In genomic region chr11:12052676-12053605, GRCh38 we compare ENCODE assay signal across 11 cellular contexts. TPM values are rescaled to one million over a fixed set of nuclear protein-coding genes. Genes with fewer than 3 reads are reported as not detected.
A peak's percentile ranks its signal among the peaks of the same experiment; 100 is the strongest.
DNase-seq lines count a peak whose midpoint lies in the region; ATAC-seq and TF ChIP-seq lines count a peak whose summit lies in the region.
"Had no signal": no experiment of that assay in that cellular context is flagged by ENCODE, and none has a peak within 500 bp of the region (broad histone marks: within the 10 kb centered on the region; RNA-seq: fewer than 3 reads in every experiment).

No MANE protein-coding gene starts in this region.

- H2AFZ ChIP-seq in Karpas-422 (ENCODE audit: low read length) = no peak overlapping the region
- H2AFZ ChIP-seq in GM23248 = no peak overlapping the region
- H2AFZ ChIP-seq: parathyroid adenoma had no signal

- no peaks in the 10 kb centered on the region for H3K9me2 ChIP-seq in Karpas-422 (replicated peaks; ENCODE audit: insufficient read depth, low read length)
- H3K9me2 ChIP-seq in GM23248 (ENCODE audit: insufficient read depth) = no peaks in the 10 kb centered on the region

- peaks cover 3% of the 10 kb centered on the region; the same call in 1 of the 2 replicates for H3K9me3 ChIP-seq in Karpas-422 (ENCODE audit: low read length)
- no peaks in the 10 kb centered on the region for H3K9me3 ChIP-seq in liver (ENCODE audit: control insufficient read depth in 4 of 4, low read length in 3 of 4)
- no peaks in the 10 kb centered on the region for H3K9me3 ChIP-seq in GM23248 (ENCODE audit: low read depth)

- H3K27me3 Mint-ChIP-seq in activated naive CD8-positive, alpha-beta T cell treated with anti-CD3 and anti-CD28 coated beads, Interleukin-2, amount 10 ng/mL, durations not matched to agents 7 days and 5 days = no peaks in the 10 kb centered on the region

- no peak overlapping the region for H3K27ac ChIP-seq in Karpas-422 (ENCODE audit: low read length)
- peak overlapping the region; percentile 23 to 32 for H3K27ac ChIP-seq in liver (ENCODE audit: low read depth in 1 of 2, low read length in 2 of 2)
- H3K27ac ChIP-seq in GM23248 = no peak overlapping the region
- H3K27ac ChIP-seq: parathyroid adenoma, SK-N-MC had no signal

- no peak overlapping the region for H3K27ac Mint-ChIP-seq in activated naive CD8-positive, alpha-beta T cell treated with anti-CD3 and anti-CD28 coated beads, Interleukin-2, amount 10 ng/mL, durations not matched to agents 7 days and 5 days

- peaks cover 8% of the 10 kb centered on the region for H3K9me3 Mint-ChIP-seq in activated naive CD8-positive, alpha-beta T cell treated with anti-CD3 and anti-CD28 coated beads, Interleukin-2, amount 10 ng/mL, durations not matched to agents 7 days and 5 days

- in situ Hi-C loops in GM23248 (cut with MboI) = loop anchor here (25.0 kb wide), 1 partner anchor 184 kb away; no protein-coding TSS in a partner anchor

- H3K79me2 ChIP-seq in Karpas-422 (ENCODE audit: low read length) (no peaks in the 10 kb centered on the region), GM23248 (ENCODE audit: insufficient read depth) (no peaks in the 10 kb centered on the region)
- H3K79me2 ChIP-seq: parathyroid adenoma had no signal

- H3K4me3 Mint-ChIP-seq in activated naive CD8-positive, alpha-beta T cell treated with anti-CD3 and anti-CD28 coated beads, Interleukin-2, amount 10 ng/mL, durations not matched to agents 7 days and 5 days = no peak overlapping the region

- TF ChIP-seq RAD21 in liver (IDR thresholded peaks at IDR 0.05) = no peak

- peak; percentile 66 for ATAC-seq in activated naive CD8-positive, alpha-beta T cell treated with anti-CD3 and anti-CD28 coated beads, Interleukin-2, amount 10 ng/mL, durations not matched to agents 7 days and 5 days (ENCODE audit: low read depth)
- no peak for ATAC-seq in SK-N-SH treated with all-trans-retinoic acid at 6 μM for 48 hours

- no peaks in the 10 kb centered on the region for H3K36me3 Mint-ChIP-seq in activated naive CD8-positive, alpha-beta T cell treated with anti-CD3 and anti-CD28 coated beads, Interleukin-2, amount 10 ng/mL, durations not matched to agents 7 days and 5 days

- peak; percentile 11 for TF ChIP-seq CTCF in GM06990 (IDR thresholded peaks at IDR 0.05; ENCODE audit: insufficient read depth, low read length, poor library complexity, severe bottlenecking)
- TF ChIP-seq CTCF in liver (IDR thresholded peaks at IDR 0.05; ENCODE audit: low read depth, low read length, missing input control) = no peak

- no peak overlapping the region for H3K4me2 ChIP-seq in Karpas-422 (ENCODE audit: low read depth, low read length, poor library complexity, severe bottlenecking)
- H3K4me2 ChIP-seq in GM23248 (ENCODE audit: unreplicated experiment) = no peak overlapping the region

- POLR2A ChIA-PET in activated naive CD8-positive, alpha-beta T cell treated with anti-CD3 and anti-CD28 coated beads, Interleukin-2, amount 10 ng/mL, durations not matched to agents 7 days and 5 days (lab: Charles Lee) = interaction anchor here (0.9 to 1.2 kb wide), 2 partner anchors 218 to 225 kb away, joined by 3 read pairs; no protein-coding TSS in a partner anchor

- peaks cover 8% of the 10 kb centered on the region for H3K4me1 Mint-ChIP-seq in activated naive CD8-positive, alpha-beta T cell treated with anti-CD3 and anti-CD28 coated beads, Interleukin-2, amount 10 ng/mL, durations not matched to agents 7 days and 5 days

- no peaks in the 10 kb centered on the region for H3F3A ChIP-seq in GM23248 (ENCODE audit: insufficient read depth)

- H3K27me3 ChIP-seq in GM06990 (replicated peaks; ENCODE audit: control insufficient read depth, insufficient read depth, low read length) (no peaks in the 10 kb centered on the region), Karpas-422 (ENCODE audit: low read length) (no peaks in the 10 kb centered on the region), liver (ENCODE audit: control insufficient read depth in 4 of 4, insufficient read depth in 4 of 4, low read length in 3 of 4) (no peaks in the 10 kb centered on the region), GM23248 (replicated peaks; ENCODE audit: insufficient read depth) (no peaks in the 10 kb centered on the region)

- DNase-seq in GM06990 (ENCODE audit: extremely low read depth, insufficient read length) (no peak), Karpas-422 (peak; percentile 56), GM23248 (no peak), NCI-H2107 treated with DMSO at 0.1 percent for 48 hours (lab: John Stamatoyannopoulos, UW; ENCODE audit: unreplicated experiment) (no peak)
- no peak for DNase-seq in activated naive CD8-positive, alpha-beta T cell treated with anti-CD3 and anti-CD28 coated beads, Interleukin-2, amount 10 ng/mL, durations not matched to agents 7 days and 5 days
- DNase-seq: activated T-cell treated with anti-CD3 and anti-CD28 coated beads for 4 hours, NCI-H1694 treated with DMSO at 0.1 percent for 48 hours had no signal

- H3K36me3 ChIP-seq in GM06990 (ENCODE audit: control insufficient read depth, insufficient read depth, low read length) (no peaks in the 10 kb centered on the region), Karpas-422 (ENCODE audit: insufficient read depth, low read length) (no peaks in the 10 kb centered on the region), liver (ENCODE audit: control insufficient read depth in 4 of 4, insufficient read depth in 3 of 4, low read depth in 1 of 4, low read length in 3 of 4) (no peaks in the 10 kb centered on the region), GM23248 (ENCODE audit: low read depth) (no peaks in the 10 kb centered on the region)

- H3K9ac ChIP-seq in Karpas-422 (ENCODE audit: low read length) (no peak overlapping the region), liver (ENCODE audit: low read depth in 1 of 2, low read length in 2 of 2) (no peak overlapping the region), GM23248 (no peak overlapping the region)
- H3K9ac ChIP-seq: parathyroid adenoma had no signal

- H3K4me1 ChIP-seq in Karpas-422 (ENCODE audit: low read length) (no peaks in the 10 kb centered on the region), liver (ENCODE audit: control insufficient read depth in 4 of 4, insufficient read depth in 4 of 4, low read length in 3 of 4) (peaks cover 21 to 47% (median 27%) of the 10 kb centered on the region in 4 donors), GM23248 (ENCODE audit: insufficient read depth) (no peaks in the 10 kb centered on the region; the same call in 1 of the 2 replicates)

- H4K20me1 ChIP-seq in Karpas-422 (ENCODE audit: insufficient read depth, low read depth, low read length) = no peaks in the 10 kb centered on the region
- no peaks in the 10 kb centered on the region for H4K20me1 ChIP-seq in GM23248 (ENCODE audit: insufficient read depth)

- 48% methylated on average over 15 of the region's 15 CpGs for WGBS in liver
- whole genome bisulfite sequencing in GM23248 (ENCODE audit: low coverage in 1 of 2, low lambda C conversion rate in 2 of 2, missing lambda C conversion rate in 2 of 2), 2 experiments = 95 to 96% methylated on average over 15 of the region's 15 CpGs

- H3K4me3 ChIP-seq in GM06990 (replicated peaks; ENCODE audit: low read depth, low read length) (no peak overlapping the region), Karpas-422 (ENCODE audit: low read length) (no peak overlapping the region), liver (ENCODE audit: low read depth in 1 of 3, low read length in 3 of 3) (no peak overlapping the region), GM23248 (no peak overlapping the region)
- H3K4me3 ChIP-seq: SK-N-MC had no signal

TF ChIP-seq in liver, 16 proteins besides CTCF, POLR2A, EP300 and RAD21:
- TF ChIP-seq, protein P1, sequence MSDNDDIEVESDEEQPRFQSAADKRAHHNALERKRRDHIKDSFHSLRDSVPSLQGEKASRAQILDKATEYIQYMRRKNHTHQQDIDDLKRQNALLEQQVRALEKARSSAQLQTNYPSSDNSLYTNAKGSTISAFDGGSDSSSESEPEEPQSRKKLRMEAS (IDR thresholded peaks at IDR 0.05) = no peak
- TF ChIP-seq YY1 (IDR thresholded peaks at IDR 0.05) (peak; percentile 42), SP1 (IDR thresholded peaks at IDR 0.05) (peak; percentile 22), NR2F2 (IDR thresholded peaks at IDR 0.05) (no peak), HNF4A (conservative IDR thresholded peaks at IDR 0.05) (peak; percentile 24 to 52), FOXA1 (IDR thresholded peaks at IDR 0.05) (peak; percentile 24), RXRA (IDR thresholded peaks at IDR 0.05) (peak in 1 of 2 donors; percentile 55), FOXA2 (IDR thresholded peaks at IDR 0.05) (peak; percentile 61), EGR1 (IDR thresholded peaks at IDR 0.05; ENCODE audit: low read depth in 2 of 2) (peak in 1 of 2 donors; percentile 12)

TF ChIP-seq in SK-N-SH treated with all-trans-retinoic acid at 6 μM for 48 hours, 23 proteins besides CTCF, POLR2A, EP300 and RAD21 (continues in another document):
- no peak for TF ChIP-seq ZC3H10 (CRISPR knock-in tag; IDR thresholded peaks at IDR 0.05)
- no peak for TF ChIP-seq GLIS3 (CRISPR knock-in tag; IDR thresholded peaks at IDR 0.05)
- TF ChIP-seq SNAI2 (CRISPR knock-in tag; IDR thresholded peaks at IDR 0.05) = no peak
- no peak for TF ChIP-seq OSR1 (CRISPR knock-in tag; IDR thresholded peaks at IDR 0.05)
- no peak for TF ChIP-seq ZNF8 (CRISPR knock-in tag; IDR thresholded peaks at IDR 0.05)
- no peak for TF ChIP-seq ARNTL (CRISPR knock-in tag; IDR thresholded peaks at IDR 0.05; ENCODE audit: borderline replicate concordance, low read depth)

RNA-seq across cellular contexts. Expression of gene DKK3, which starts 44.5 kb away (rescaled TPM):
- total RNA-seq in Karpas-422 (2014; rRNA removed; shearing (Covaris generic); ENCODE audit: low replicate concordance) = not detected in 2 replicates
- 10 to 100 TPM in 1 of 2 experiments, 1 to 10 TPM in 1; 8.1 to 12.0 TPM for total RNA-seq in activated naive CD8-positive, alpha-beta T cell treated with anti-CD3 and anti-CD28 coated beads, Interleukin-2, amount 10 ng/mL, durations not matched to agents 7 days and 5 days
- total RNA-seq in liver = 1 to 10 TPM; 9.9 TPM
- polyA plus RNA-seq in liver (1 to 10 TPM; 3.1 to 4.4 TPM), GM23248 (2016; fragmentation: Nextera tagmentation; extraction: Ambion mirVana) (237 and 239 TPM in 2 replicates)
- total RNA-seq in GM23248 (2014; rRNA removed; shearing (Covaris generic)) = 189 and 225 TPM in 2 replicates

RNA-seq across cellular contexts. Expression of gene MICAL2, which starts 57.4 kb away (rescaled TPM):
- total RNA-seq in Karpas-422 (2014; rRNA removed; shearing (Covaris generic); ENCODE audit: low replicate concordance) = 0.69 and 0.93 TPM in 2 replicates
- total RNA-seq in activated naive CD8-positive, alpha-beta T cell treated with anti-CD3 and anti-CD28 coated beads, Interleukin-2, amount 10 ng/mL, durations not matched to agents 7 days and 5 days = 10 to 100 TPM; 36.9 to 42.6 TPM
- total RNA-seq in liver = 100 to 1,000 TPM in 1 of 2 donors, 10 to 100 TPM in 1; 65.6 to 113 TPM
- 10 to 100 TPM; 17.5 to 20.3 TPM for polyA plus RNA-seq in liver
- 158 and 182 TPM in 2 replicates for total RNA-seq in GM23248 (2014; rRNA removed; shearing (Covaris generic))
- 81.6 and 83.3 TPM in 2 replicates for polyA plus RNA-seq in GM23248 (2016; fragmentation: Nextera tagmentation; extraction: Ambion mirVana)

Comparison
In these comparisons a context has a peak if more than half of its experiments do, and no peak if none do; other contexts are left out.
1. H3K27ac ChIP-seq: peak in liver (2 of 2); none in Karpas-422 (single experiment) and GM23248 (single experiment).
2. RNA of gene DKK3, which starts 44.5 kb away (total RNA-seq): 189 to 225 TPM in GM23248; 8.1 to 12.0 TPM in activated naive CD8-positive, alpha-beta T cell treated with anti-CD3 and anti-CD28 coated beads, Interleukin-2, amount 10 ng/mL, durations not matched to agents 7 days and 5 days, 9.9 TPM in liver and not detected in Karpas-422; every median in the first group is over 10 times any median in the second.
3. RNA of gene MICAL2, which starts 57.4 kb away (total RNA-seq): 158 to 182 TPM in GM23248, 65.6 to 113 TPM in liver and 36.9 to 42.6 TPM in activated naive CD8-positive, alpha-beta T cell treated with anti-CD3 and anti-CD28 coated beads, Interleukin-2, amount 10 ng/mL, durations not matched to agents 7 days and 5 days; 0.69 to 0.93 TPM in Karpas-422; every median in the first group is over 10 times any median in the second.